Comparison of ENCODE assay signal across 8 cellular contexts in genomic region chr14:92793709-92794546, GRCh38. TPM values are rescaled to one million over a fixed set of nuclear protein-coding genes. Genes with fewer than 3 reads are reported as not detected.
DNase-seq lines count a peak whose midpoint lies in the region; ATAC-seq and TF ChIP-seq lines count a peak whose summit lies in the region.

A gene with protein sequence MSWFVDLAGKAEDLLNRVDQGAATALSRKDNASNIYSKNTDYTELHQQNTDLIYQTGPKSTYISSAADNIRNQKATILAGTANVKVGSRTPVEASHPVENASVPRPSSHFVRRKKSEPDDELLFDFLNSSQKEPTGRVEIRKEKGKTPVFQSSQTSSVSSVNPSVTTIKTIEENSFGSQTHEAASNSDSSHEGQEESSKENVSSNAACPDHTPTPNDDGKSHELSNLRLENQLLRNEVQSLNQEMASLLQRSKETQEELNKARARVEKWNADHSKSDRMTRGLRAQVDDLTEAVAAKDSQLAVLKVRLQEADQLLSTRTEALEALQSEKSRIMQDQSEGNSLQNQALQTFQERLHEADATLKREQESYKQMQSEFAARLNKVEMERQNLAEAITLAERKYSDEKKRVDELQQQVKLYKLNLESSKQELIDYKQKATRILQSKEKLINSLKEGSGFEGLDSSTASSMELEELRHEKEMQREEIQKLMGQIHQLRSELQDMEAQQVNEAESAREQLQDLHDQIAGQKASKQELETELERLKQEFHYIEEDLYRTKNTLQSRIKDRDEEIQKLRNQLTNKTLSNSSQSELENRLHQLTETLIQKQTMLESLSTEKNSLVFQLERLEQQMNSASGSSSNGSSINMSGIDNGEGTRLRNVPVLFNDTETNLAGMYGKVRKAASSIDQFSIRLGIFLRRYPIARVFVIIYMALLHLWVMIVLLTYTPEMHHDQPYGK (plus strand): TSS chr14:92794305. CDS start chr14:92797438, 3,133 bp downstream.

- TF ChIP-seq POLR2A in GM19099 (IDR thresholded peaks at IDR 0.05; ENCODE audit: extremely low read depth, insufficient read length, low read depth): peak; percentile 89

- peak; percentile 96 for ATAC-seq in HG03432 (IDR thresholded peaks at IDR 0.05; ENCODE audit: unreplicated experiment)

- DNase-seq in AG20443 (ENCODE audit: low spot score) (peak; percentile 98), NCI-H510A (lab: John Stamatoyannopoulos, UW) (peak; percentile 98), cerebellum (ENCODE audit: low spot score) (peak; percentile 97), islet precursor cell (peak; percentile 99)
- DNase-seq in activated CD4-positive, alpha-beta T cell treated with anti-CD3 and anti-CD28 coated beads for 1 hour: peak; percentile 98
- DNase-seq in stimulated activated CD4-positive, alpha-beta T cell treated with anti-CD3 and anti-CD28 coated beads, Interleukin-12 subunit alpha, Interleukin-12 subunit beta, amount 100 ng/mL, for 48 hours (ENCODE audit: low read depth in 2 of 3, low spot score in 1 of 3): peak; percentile 95 to 96 (median 96)

RNA-seq across cellular contexts. Expression of the gene that starts here (rescaled TPM):
- 19.8 TPM for total RNA-seq in cerebellum

Comparison
In these comparisons a context has a peak if more than half of its experiments do, and no peak if none do; other contexts are left out.
1. Peak in every context shown above with its lines: DNase-seq and ATAC-seq.